Comparison of ENCODE assay signal across 1 cellular context in the genomic region with DNA sequence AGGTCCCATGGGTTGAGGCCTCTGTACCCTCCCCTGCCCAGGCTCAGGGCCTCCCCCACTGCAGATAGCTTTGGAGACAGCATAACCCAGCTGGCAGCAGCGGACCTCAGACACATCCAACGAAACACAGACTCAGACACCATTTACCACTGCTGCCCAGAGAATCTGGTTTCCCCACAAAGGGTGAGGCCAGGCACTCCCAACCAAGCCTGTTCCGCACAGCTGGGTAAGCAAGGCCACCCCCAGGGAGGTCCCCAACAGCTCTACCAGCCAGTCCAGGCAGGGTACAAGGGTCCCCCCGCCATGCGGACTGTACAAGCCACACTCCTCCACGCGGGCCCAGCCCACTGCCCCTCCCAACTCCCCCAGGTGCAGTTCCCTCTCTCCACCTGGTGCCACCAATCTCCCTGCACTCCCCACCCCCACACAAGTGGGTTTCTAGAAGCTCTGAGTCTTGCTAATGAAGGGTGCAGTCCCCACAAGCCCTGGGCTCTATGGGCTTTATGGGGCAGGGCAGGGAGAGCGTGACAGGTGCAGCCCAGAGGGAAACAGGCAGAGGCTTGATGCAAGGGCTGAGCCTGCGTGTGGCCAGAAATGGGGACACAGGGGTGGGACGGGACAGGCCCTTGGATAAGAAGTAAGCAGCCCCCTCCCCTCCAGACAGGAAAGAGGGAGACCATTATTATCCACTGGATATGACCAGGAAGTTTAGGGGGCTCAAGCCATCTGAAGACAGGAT.
TF ChIP-seq lines count a peak whose summit lies in the region.

No MANE protein-coding gene starts in this region.

TF ChIP-seq in GM12878, 131 proteins besides CTCF, POLR2A, EP300 and RAD21 (continued from another document):
- TF ChIP-seq FOXM1 (IDR thresholded peaks at IDR 0.05; ENCODE audit: low read depth, low read length) (no peak), SMAD5 (IDR thresholded peaks at IDR 0.05; ENCODE audit: low read depth) (no peak), MTA2 (IDR thresholded peaks at IDR 0.05; ENCODE audit: low read depth) (peak; percentile 60; the same call in 1 of the 2 replicates), SMC3 (IDR thresholded peaks at IDR 0.05; ENCODE audit: borderline replicate concordance, low read length) (no peak), ZZZ3 (IDR thresholded peaks at IDR 0.05; ENCODE audit: control insufficient read depth, insufficient read length, low read depth) (no peak), POLR2AphosphoS2 (IDR thresholded peaks at IDR 0.05; ENCODE audit: low read depth, low read length) (peak; percentile 74; the same call in 1 of the 2 replicates), CEBPZ (IDR thresholded peaks at IDR 0.05; ENCODE audit: low read depth, low read length) (no peak)
- TF ChIP-seq, protein P1, sequence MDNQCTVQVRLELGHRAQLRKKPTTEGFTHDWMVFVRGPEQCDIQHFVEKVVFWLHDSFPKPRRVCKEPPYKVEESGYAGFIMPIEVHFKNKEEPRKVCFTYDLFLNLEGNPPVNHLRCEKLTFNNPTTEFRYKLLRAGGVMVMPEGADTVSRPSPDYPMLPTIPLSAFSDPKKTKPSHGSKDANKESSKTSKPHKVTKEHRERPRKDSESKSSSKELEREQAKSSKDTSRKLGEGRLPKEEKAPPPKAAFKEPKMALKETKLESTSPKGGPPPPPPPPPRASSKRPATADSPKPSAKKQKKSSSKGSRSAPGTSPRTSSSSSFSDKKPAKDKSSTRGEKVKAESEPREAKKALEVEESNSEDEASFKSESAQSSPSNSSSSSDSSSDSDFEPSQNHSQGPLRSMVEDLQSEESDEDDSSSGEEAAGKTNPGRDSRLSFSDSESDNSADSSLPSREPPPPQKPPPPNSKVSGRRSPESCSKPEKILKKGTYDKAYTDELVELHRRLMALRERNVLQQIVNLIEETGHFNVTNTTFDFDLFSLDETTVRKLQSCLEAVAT (IDR thresholded peaks at IDR 0.05), result 0 out of 2 replicates have a peak, but pooled peaks have one; percentile 25
- TF ChIP-seq, protein P2, sequence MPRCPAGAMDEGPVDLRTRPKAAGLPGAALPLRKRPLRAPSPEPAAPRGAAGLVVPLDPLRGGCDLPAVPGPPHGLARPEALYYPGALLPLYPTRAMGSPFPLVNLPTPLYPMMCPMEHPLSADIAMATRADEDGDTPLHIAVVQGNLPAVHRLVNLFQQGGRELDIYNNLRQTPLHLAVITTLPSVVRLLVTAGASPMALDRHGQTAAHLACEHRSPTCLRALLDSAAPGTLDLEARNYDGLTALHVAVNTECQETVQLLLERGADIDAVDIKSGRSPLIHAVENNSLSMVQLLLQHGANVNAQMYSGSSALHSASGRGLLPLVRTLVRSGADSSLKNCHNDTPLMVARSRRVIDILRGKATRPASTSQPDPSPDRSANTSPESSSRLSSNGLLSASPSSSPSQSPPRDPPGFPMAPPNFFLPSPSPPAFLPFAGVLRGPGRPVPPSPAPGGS (IDR thresholded peaks at IDR 0.05; ENCODE audit: borderline replicate concordance, insufficient read depth, low read depth, low read length, poor library complexity, severe bottlenecking), result no peak
